In genomic region chr10:34801066-34801738, GRCh38 we compare ENCODE assay signal across 14 cellular contexts. TPM values are rescaled to one million over a fixed set of nuclear protein-coding genes. Genes with fewer than 3 reads are reported as not detected.
DNase-seq lines count a peak whose midpoint lies in the region; ATAC-seq and TF ChIP-seq lines count a peak whose summit lies in the region.
"Had no signal": no experiment of that assay in that cellular context is flagged by ENCODE, and none has a peak within 500 bp of the region (broad histone marks: within the 10 kb centered on the region; RNA-seq: fewer than 3 reads in every experiment).

No MANE protein-coding gene starts in this region.

- no peaks in the 10 kb centered on the region for H3K4me1 Mint-ChIP-seq in naive thymus-derived CD4-positive, alpha-beta T cell
- H3K4me1 Mint-ChIP-seq: activated naive CD4-positive, alpha-beta T cell treated with anti-CD3 and anti-CD28 coated beads, Interleukin-2, amount 50 U/mL, for 24 hours had no signal

- H4K91ac ChIP-seq in trophoblast cell (ENCODE audit: low read depth, low read length): no peak overlapping the region

- H3K9me3 Mint-ChIP-seq in naive thymus-derived CD4-positive, alpha-beta T cell: no peaks in the 10 kb centered on the region
- H3K9me3 Mint-ChIP-seq: activated naive CD4-positive, alpha-beta T cell treated with anti-CD3 and anti-CD28 coated beads, Interleukin-2, amount 50 U/mL, for 24 hours had no signal

- peak overlapping the region; percentile 43 for H4K12ac ChIP-seq in trophoblast cell (ENCODE audit: low read depth, low read length)

- WGBS in HUES64: 55% methylated on average over 6 of the region's 7 CpGs
- 52% methylated on average over 7 of the region's 7 CpGs for WGBS in hepatocyte (ENCODE audit: low lambda C conversion rate, missing lambda C conversion rate)
- no CpG with 5 or more reads among the region's 7 CpGs for WGBS in trophoblast cell (ENCODE audit: extremely low coverage, insufficient coverage, insufficient read length)

- CTCF ChIA-PET in PC-9 (lab: Charles Lee): interaction anchor here (0.5 to 0.6 kb wide), 2 partner anchors 9 to 119 kb away, joined by 3 read pairs; no protein-coding TSS in a partner anchor
- CTCF ChIA-PET in naive thymus-derived CD4-positive, alpha-beta T cell (lab: Charles Lee): no interaction called here

- no peak overlapping the region for H3K4me3 Mint-ChIP-seq in naive thymus-derived CD4-positive, alpha-beta T cell
- H3K4me3 Mint-ChIP-seq: activated naive CD4-positive, alpha-beta T cell treated with anti-CD3 and anti-CD28 coated beads, Interleukin-2, amount 50 U/mL, for 24 hours had no signal

- no peak overlapping the region for H4K8ac ChIP-seq in trophoblast cell (ENCODE audit: low read depth, low read length)

- ATAC-seq in naive thymus-derived CD4-positive, alpha-beta T cell: no peak

- intact Hi-C loops in PC-9 (cut with micrococcal nuclease; ENCODE audit: unreplicated experiment): no loop called here
- intact Hi-C loops in naive thymus-derived CD4-positive, alpha-beta T cell (cut with micrococcal nuclease): no loop called here

- H2AFZ ChIP-seq in hepatocyte: no peak overlapping the region
- no peak overlapping the region for H2AFZ ChIP-seq in trophoblast cell (ENCODE audit: insufficient read depth, low read length, poor library complexity)
- no peak overlapping the region for H2AFZ ChIP-seq in PC-9
- H2AFZ ChIP-seq: parathyroid adenoma had no signal

- peaks cover 0 to 10% (median 5%) of the 10 kb centered on the region in 5 donors for H3K27me3 Mint-ChIP-seq in naive thymus-derived CD4-positive, alpha-beta T cell

- H3K4me2 ChIP-seq in hepatocyte (peak overlapping the region; percentile 55), trophoblast cell (ENCODE audit: low read length) (no peak overlapping the region), PC-9 (no peak overlapping the region)

- H3K27ac ChIP-seq in HUES64 (ENCODE audit: low read depth, low read length): peak overlapping the region; percentile 29
- no peak overlapping the region for H3K27ac ChIP-seq in hepatocyte
- peak overlapping the region; percentile 24 for H3K27ac ChIP-seq in trophoblast cell (ENCODE audit: low read depth, low read length)
- no peak overlapping the region for H3K27ac ChIP-seq in PC-9
- H3K27ac ChIP-seq in naive thymus-derived CD4-positive, alpha-beta T cell (ENCODE audit: low read depth, low read length): no peak overlapping the region
- H3K27ac ChIP-seq: parathyroid adenoma, SK-N-MC, vagina, WERI-Rb-1 had no signal

- H2BK12ac ChIP-seq in trophoblast cell (ENCODE audit: low read length): no peak overlapping the region

- no peaks in the 10 kb centered on the region for H3K9me3 ChIP-seq in HUES64 (ENCODE audit: insufficient read depth, low read depth, low read length)
- no peaks in the 10 kb centered on the region for H3K9me3 ChIP-seq in hepatocyte (ENCODE audit: low read depth)
- H3K9me3 ChIP-seq in trophoblast cell (ENCODE audit: insufficient read depth, low read depth, low read length): no peaks in the 10 kb centered on the region
- H3K9me3 ChIP-seq in PC-9 (ENCODE audit: insufficient read depth, low read depth): no peaks in the 10 kb centered on the region
- H3K9me3 ChIP-seq in naive thymus-derived CD4-positive, alpha-beta T cell (ENCODE audit: control insufficient read depth in 2 of 3, low read length in 3 of 3): no peaks in the 10 kb centered on the region
- H3K9me3 ChIP-seq: vagina had no signal

- H3K23ac ChIP-seq in trophoblast cell (ENCODE audit: low read length): no peak overlapping the region

- POLR2A ChIA-PET in PC-9 (lab: Charles Lee; ENCODE audit: unreplicated experiment): interaction anchor here (0.7 kb wide), 1 partner anchor 29 kb away, joined by 4 read pairs; no protein-coding TSS in a partner anchor
- POLR2A ChIA-PET in naive thymus-derived CD4-positive, alpha-beta T cell (lab: Charles Lee): no interaction called here

- H3K79me2 ChIP-seq in hepatocyte: peaks cover 97% of the 10 kb centered on the region
- H3K79me2 ChIP-seq in trophoblast cell (ENCODE audit: control insufficient read depth, insufficient read depth, low read length, poor library complexity): peaks cover 2% of the 10 kb centered on the region
- peaks cover 80% of the 10 kb centered on the region for H3K79me2 ChIP-seq in PC-9 (ENCODE audit: low read depth)

- H3K36me3 Mint-ChIP-seq in naive thymus-derived CD4-positive, alpha-beta T cell: no peaks in the 10 kb centered on the region
- H3K36me3 Mint-ChIP-seq: activated naive CD4-positive, alpha-beta T cell treated with anti-CD3 and anti-CD28 coated beads, Interleukin-2, amount 50 U/mL, for 24 hours had no signal

- H3K4me3 ChIP-seq in HUES64 (ENCODE audit: low read length) (no peak overlapping the region), hepatocyte (no peak overlapping the region), trophoblast cell (ENCODE audit: low read depth, low read length) (no peak overlapping the region), PC-9 (no peak overlapping the region)
- H3K4me3 ChIP-seq in naive thymus-derived CD4-positive, alpha-beta T cell (ENCODE audit: low read length): no peak overlapping the region
- H3K4me3 ChIP-seq: SK-N-MC, vagina had no signal

- H3K27ac Mint-ChIP-seq in naive thymus-derived CD4-positive, alpha-beta T cell: no peak overlapping the region
- H3K27ac Mint-ChIP-seq: activated naive CD4-positive, alpha-beta T cell treated with anti-CD3 and anti-CD28 coated beads, Interleukin-2, amount 50 U/mL, for 24 hours had no signal

- no peak overlapping the region; the same call in 1 of the 2 replicates for H3K9ac ChIP-seq in HUES64 (ENCODE audit: low read depth, low read length)
- no peak overlapping the region for H3K9ac ChIP-seq in trophoblast cell (ENCODE audit: low read length)
- H3K9ac ChIP-seq: parathyroid adenoma had no signal

- H2BK5ac ChIP-seq in trophoblast cell (ENCODE audit: low read depth, low read length, poor library complexity): no peak overlapping the region

- H3K79me1 ChIP-seq in trophoblast cell (ENCODE audit: low read length): no peaks in the 10 kb centered on the region

- no peak overlapping the region for H3K14ac ChIP-seq in trophoblast cell (ENCODE audit: low read length)

- H3K9me2 ChIP-seq in hepatocyte (replicated peaks; ENCODE audit: insufficient read depth) (no peaks in the 10 kb centered on the region), PC-9 (ENCODE audit: insufficient read depth) (no peaks in the 10 kb centered on the region)

- H3K4ac ChIP-seq in trophoblast cell (ENCODE audit: low read depth, low read length): peak overlapping the region; percentile 27

- H3K4me1 ChIP-seq in HUES64 (ENCODE audit: insufficient read depth, low read length) (peaks cover 23% of the 10 kb centered on the region), hepatocyte (ENCODE audit: insufficient read depth) (peaks cover 10% of the 10 kb centered on the region), trophoblast cell (ENCODE audit: control insufficient read depth in 1 of 2, insufficient read depth in 2 of 2, low read length in 2 of 2) (peaks cover 0 to 3% of the 10 kb centered on the region in 2 experiments), PC-9 (replicated peaks; ENCODE audit: insufficient read depth) (no peaks in the 10 kb centered on the region)
- no peaks in the 10 kb centered on the region for H3K4me1 ChIP-seq in naive thymus-derived CD4-positive, alpha-beta T cell (ENCODE audit: control insufficient read depth in 2 of 2, insufficient read depth in 2 of 2, low read length in 2 of 2)
- H3K4me1 ChIP-seq: parathyroid adenoma had no signal

- H3K27me3 ChIP-seq in HUES64 (ENCODE audit: insufficient read depth, low read length) (no peaks in the 10 kb centered on the region), hepatocyte (no peaks in the 10 kb centered on the region), trophoblast cell (ENCODE audit: insufficient read depth, low read length) (no peaks in the 10 kb centered on the region), PC-9 (ENCODE audit: insufficient read depth, low read depth) (no peaks in the 10 kb centered on the region)
- no peaks in the 10 kb centered on the region for H3K27me3 ChIP-seq in naive thymus-derived CD4-positive, alpha-beta T cell (ENCODE audit: control insufficient read depth in 2 of 2, insufficient read depth in 2 of 2, low read length in 2 of 2)
- H3K27me3 ChIP-seq: vagina had no signal

- H3K18ac ChIP-seq in trophoblast cell (ENCODE audit: low read length): no peak overlapping the region

- DNase-seq in dermis blood vessel endothelial cell: peak; percentile 30
- DNase-seq in hepatocyte (ENCODE audit: low spot score): no peak
- DNase-seq in trophoblast cell: no peak
- no peak for DNase-seq in DMS79 treated with DMSO at 0.1 percent for 48 hours (lab: John Stamatoyannopoulos, UW)
- DNase-seq in PC-9: no peak
- no peak for DNase-seq in naive thymus-derived CD4-positive, alpha-beta T cell
- no peak for DNase-seq in globus pallidus (ENCODE audit: low spot score)
- DNase-seq: NK-92 treated with Interleukin-12 subunit alpha and Interleukin-12 subunit beta, amount 100 ng/mL, for 24 hours; WERI-Rb-1 had no signal

- no peak overlapping the region for H2AK5ac ChIP-seq in trophoblast cell (ENCODE audit: low read length)

- no peak overlapping the region for H2BK120ac ChIP-seq in trophoblast cell (ENCODE audit: insufficient read depth, low read length, poor library complexity)

- TF ChIP-seq CTCF in hepatocyte (IDR thresholded peaks at IDR 0.05; ENCODE audit: poor library complexity): no peak
- TF ChIP-seq CTCF in PC-9 (conservative IDR thresholded peaks at IDR 0.05): no peak

- H3F3A ChIP-seq in PC-9 (ENCODE audit: insufficient read depth, low read depth): no peaks in the 10 kb centered on the region

- H3K36me3 ChIP-seq in HUES64 (ENCODE audit: insufficient read depth, low read length): no peaks in the 10 kb centered on the region
- H3K36me3 ChIP-seq in hepatocyte (replicated peaks; ENCODE audit: insufficient read depth, low read depth): no peaks in the 10 kb centered on the region
- H3K36me3 ChIP-seq in trophoblast cell (ENCODE audit: control insufficient read depth in 1 of 2, insufficient read depth in 2 of 2, low read length in 2 of 2): no peaks in the 10 kb centered on the region
- no peaks in the 10 kb centered on the region for H3K36me3 ChIP-seq in PC-9 (ENCODE audit: low read depth)
- H3K36me3 ChIP-seq in naive thymus-derived CD4-positive, alpha-beta T cell (ENCODE audit: control insufficient read depth in 2 of 3, insufficient read depth in 3 of 3, low read length in 3 of 3): no peaks in the 10 kb centered on the region
- H3K36me3 ChIP-seq: vagina, WERI-Rb-1 had no signal

- BruUV-seq in PC-9 (replicated peaks; lab: Mats Ljungman, UMichigan): no TSS peak

- H4K20me1 ChIP-seq in hepatocyte (ENCODE audit: insufficient read depth, poor library complexity, severe bottlenecking) (peaks cover 36% of the 10 kb centered on the region), PC-9 (ENCODE audit: insufficient read depth) (peaks cover 5% of the 10 kb centered on the region)

RNA-seq across cellular contexts. Expression of gene PARD3, which starts 13.9 kb away (rescaled TPM):
- polyA plus RNA-seq in HUES64 (2013, experiment 1 of 2): 32.7 TPM
- polyA plus RNA-seq in HUES64 (2013, experiment 2 of 2): 32.1 TPM
- total RNA-seq in dermis blood vessel endothelial cell (36.4 and 54.7 TPM in 2 replicates), hepatocyte (59.7 TPM in 2 replicates), PC-9 (2021) (57.4 and 61.9 TPM in 2 replicates)
- polyA plus RNA-seq in hepatocyte: 39.4 and 47.2 TPM in 2 replicates
- polyA plus RNA-seq in trophoblast cell (2013): 35.9 and 38.6 TPM in 2 replicates
- total RNA-seq in naive thymus-derived CD4-positive, alpha-beta T cell: 1 to 10 TPM in 1 of 5 experiments, under 1 TPM in 4; 0.24 to 1.2 (median 0.43) TPM
- polyA plus RNA-seq in naive thymus-derived CD4-positive, alpha-beta T cell: under 1 TPM; 0.19 to 0.68 TPM

Comparison
In these comparisons a context has a peak if more than half of its experiments do, and no peak if none do; other contexts are left out.
1. H3K27ac ChIP-seq: peak in HUES64 (single experiment) and trophoblast cell (single experiment); none in hepatocyte (single experiment), PC-9 (single experiment) and naive thymus-derived CD4-positive, alpha-beta T cell (single experiment).
2. RNA of gene PARD3, which starts 13.9 kb away (total RNA-seq): 59.7 TPM in hepatocyte, 57.4 to 61.9 TPM in PC-9 and 36.4 to 54.7 TPM in dermis blood vessel endothelial cell; 0.24 to 1.2 TPM in naive thymus-derived CD4-positive, alpha-beta T cell; every median in the first group is over 10 times any median in the second.